8 cellular contexts compared by ENCODE assay signal in the genomic region with DNA sequence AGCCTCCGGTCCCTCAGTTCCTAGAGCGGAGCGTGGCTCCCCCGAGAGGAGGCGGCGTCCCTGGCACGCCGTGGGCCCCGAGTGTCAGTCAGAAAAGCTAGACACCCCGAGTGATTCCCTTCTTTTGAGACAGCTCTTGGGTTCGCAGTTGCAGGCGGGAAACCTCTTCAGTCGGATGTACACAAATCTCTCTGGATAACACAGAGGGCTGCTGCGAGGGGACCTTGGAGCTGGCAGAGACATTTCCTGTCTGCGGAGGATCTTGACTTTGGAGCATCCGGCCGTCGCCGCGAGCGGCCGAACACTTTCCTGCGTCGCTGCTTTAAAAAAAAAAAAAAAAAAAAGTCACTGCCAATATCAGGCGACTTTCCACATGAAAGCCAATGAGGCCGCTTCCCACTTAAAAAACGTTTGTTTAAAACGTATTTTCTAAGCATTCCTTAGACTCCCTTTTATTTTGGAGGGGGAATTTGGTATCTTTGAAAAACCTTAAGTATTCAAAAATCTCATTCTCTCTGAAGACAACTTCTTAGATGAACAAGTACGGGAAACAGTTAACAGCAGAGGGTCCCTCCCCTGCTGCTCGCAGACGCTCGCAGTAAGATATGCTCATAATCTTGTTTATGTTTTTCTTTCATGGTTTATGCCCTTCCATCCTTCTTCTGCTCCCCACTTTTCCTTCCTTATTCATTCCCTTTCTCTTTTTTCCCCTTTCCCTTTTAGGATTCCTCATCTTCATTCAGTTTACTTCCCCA. TPM values are rescaled to one million over a fixed set of nuclear protein-coding genes. Genes with fewer than 3 reads are reported as not detected.
DNase-seq lines count a peak whose midpoint lies in the region; ATAC-seq lines count a peak whose summit lies in the region.

No MANE protein-coding gene starts in this region.

- no peaks in the 10 kb centered on the region for H3K36me3 ChIP-seq in ES-I3 (ENCODE audit: insufficient read depth, low read length)

- peaks cover 11% of the 10 kb centered on the region for H3K4me1 Mint-ChIP-seq in activated T-helper 17 cell treated with anti-CD3 and anti-CD28 coated beads, Interleukin-2, amount 50 U/mL, for 72 hours

- peak; percentile 63 for ATAC-seq in activated T-helper 17 cell treated with anti-CD3 and anti-CD28 coated beads, Interleukin-2, amount 50 U/mL, for 72 hours (replicated peaks)
- ATAC-seq in left cardiac atrium (peak; percentile 68), GM21526 (IDR thresholded peaks at IDR 0.05; ENCODE audit: low FRiP score, unreplicated experiment) (no peak), GM18867 (IDR thresholded peaks at IDR 0.05; ENCODE audit: unreplicated experiment) (no peak)

- H3K27ac Mint-ChIP-seq in activated T-helper 17 cell treated with anti-CD3 and anti-CD28 coated beads, Interleukin-2, amount 50 U/mL, for 72 hours = no peak overlapping the region

- H3K9me3 Mint-ChIP-seq in activated T-helper 17 cell treated with anti-CD3 and anti-CD28 coated beads, Interleukin-2, amount 50 U/mL, for 72 hours = no peaks in the 10 kb centered on the region

- DNase-seq in NCI-H146 treated with DMSO at 0.1 percent for 48 hours (lab: John Stamatoyannopoulos, UW; ENCODE audit: unreplicated experiment) (peak; percentile 19), left cardiac atrium (peak; percentile 55), retina (peak; percentile 76)
- no peak for DNase-seq in stimulated activated CD4-positive, alpha-beta T cell treated with anti-CD3 and anti-CD28 coated beads, Interleukin-4, amount 100 ng/mL, for 1 hour

- peaks cover 47% of the 10 kb centered on the region for H3K27me3 Mint-ChIP-seq in activated T-helper 17 cell treated with anti-CD3 and anti-CD28 coated beads, Interleukin-2, amount 50 U/mL, for 72 hours

- H3K4me1 ChIP-seq in ES-I3 (ENCODE audit: insufficient read depth, low read length) = no peaks in the 10 kb centered on the region; the same call in 1 of the 2 replicates

- intact Hi-C loops in left cardiac atrium (cut with DNase I) = loop anchor here in 1 of 2 donors (10.0 kb wide), 1 partner anchor 115 kb away; no protein-coding TSS in a partner anchor

- no peaks in the 10 kb centered on the region for H3K9me3 ChIP-seq in ES-I3 (ENCODE audit: control insufficient read depth, insufficient read depth, low read length)

- peak overlapping the region; percentile 51; the same call in 1 of the 2 replicates for H3K9ac ChIP-seq in ES-I3 (ENCODE audit: low read depth, low read length)

- H3K36me3 Mint-ChIP-seq in activated T-helper 17 cell treated with anti-CD3 and anti-CD28 coated beads, Interleukin-2, amount 50 U/mL, for 72 hours (ENCODE audit: low read depth) = no peaks in the 10 kb centered on the region

- peak overlapping the region; percentile 81 for H3K4me3 Mint-ChIP-seq in activated T-helper 17 cell treated with anti-CD3 and anti-CD28 coated beads, Interleukin-2, amount 50 U/mL, for 72 hours

RNA-seq across cellular contexts. Expression of a gene that starts 9.9 kb away (rescaled TPM):
- 1 to 10 TPM in 1 of 2 donors, under 1 TPM in 1; 0.53 to 1.9 TPM for total RNA-seq in activated T-helper 17 cell treated with anti-CD3 and anti-CD28 coated beads, Interleukin-2, amount 50 U/mL, for 72 hours
- total RNA-seq in left cardiac atrium = 1 to 10 TPM; 3.7 to 9.0 TPM

Comparison
In these comparisons a context has a peak if more than half of its experiments do, and no peak if none do; other contexts are left out.
1. ATAC-seq: peak in activated T-helper 17 cell treated with anti-CD3 and anti-CD28 coated beads, Interleukin-2, amount 50 U/mL, for 72 hours (single experiment) and left cardiac atrium (2 of 2); none in GM21526 (single experiment) and GM18867 (single experiment).